In the genomic region with DNA sequence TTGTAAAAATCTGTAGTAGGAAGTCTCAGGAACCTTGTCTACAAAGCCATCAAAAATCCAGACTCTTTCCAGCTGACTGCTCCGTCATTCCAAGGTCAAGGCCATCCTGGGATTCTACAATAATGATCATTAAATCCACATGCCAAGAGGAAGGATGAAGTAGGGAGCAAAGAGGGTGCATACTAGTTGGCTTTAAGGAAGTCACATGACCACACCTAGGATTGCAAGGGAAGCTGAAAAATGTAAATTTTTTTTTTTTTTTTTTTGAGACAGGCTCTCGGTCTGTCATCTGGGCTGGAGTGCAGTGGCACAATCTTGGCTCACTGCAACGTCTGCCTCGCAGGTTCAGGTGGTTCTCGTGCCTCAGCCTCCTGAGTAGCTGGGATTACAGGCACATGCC, we compare ENCODE assay signal across 3 cellular contexts.
TF ChIP-seq lines count a peak whose summit lies in the region.

No MANE protein-coding gene starts in this region.

TF ChIP-seq in SK-N-SH, 30 proteins besides CTCF, POLR2A, EP300 and RAD21:
- TF ChIP-seq USF2 (IDR thresholded peaks at IDR 0.05; ENCODE audit: borderline replicate concordance, low read depth, low read length) = no peak
- TF ChIP-seq RXRA (IDR thresholded peaks at IDR 0.05; ENCODE audit: borderline replicate concordance, low read depth) = no peak
- no peak for TF ChIP-seq CHD2 (IDR thresholded peaks at IDR 0.05; ENCODE audit: low read length, partially characterized antibody)
- TF ChIP-seq USF1 (IDR thresholded peaks at IDR 0.05; ENCODE audit: borderline replicate concordance, low read depth) = 0 out of 2 replicates have a peak, but pooled peaks have one; percentile 8

TF ChIP-seq in SK-N-SH treated with all-trans-retinoic acid at 6 μM for 48 hours, 23 proteins besides CTCF, POLR2A, EP300 and RAD21:
- TF ChIP-seq PPARA (CRISPR knock-in tag; IDR thresholded peaks at IDR 0.05; ENCODE audit: borderline replicate concordance) (no peak), CSRNP3 (CRISPR knock-in tag; IDR thresholded peaks at IDR 0.05) (no peak), TOX (CRISPR knock-in tag; IDR thresholded peaks at IDR 0.05; ENCODE audit: borderline replicate concordance) (no peak), ZFP3 (CRISPR knock-in tag; IDR thresholded peaks at IDR 0.05) (no peak), CSDC2 (CRISPR knock-in tag; IDR thresholded peaks at IDR 0.05) (no peak), BACH2 (CRISPR knock-in tag; IDR thresholded peaks at IDR 0.05; ENCODE audit: borderline replicate concordance) (no peak), RARB (CRISPR knock-in tag; IDR thresholded peaks at IDR 0.05) (no peak), ZC3H10 (CRISPR knock-in tag; IDR thresholded peaks at IDR 0.05) (no peak), OSR1 (CRISPR knock-in tag; IDR thresholded peaks at IDR 0.05) (no peak)
- TF ChIP-seq, protein P1, sequence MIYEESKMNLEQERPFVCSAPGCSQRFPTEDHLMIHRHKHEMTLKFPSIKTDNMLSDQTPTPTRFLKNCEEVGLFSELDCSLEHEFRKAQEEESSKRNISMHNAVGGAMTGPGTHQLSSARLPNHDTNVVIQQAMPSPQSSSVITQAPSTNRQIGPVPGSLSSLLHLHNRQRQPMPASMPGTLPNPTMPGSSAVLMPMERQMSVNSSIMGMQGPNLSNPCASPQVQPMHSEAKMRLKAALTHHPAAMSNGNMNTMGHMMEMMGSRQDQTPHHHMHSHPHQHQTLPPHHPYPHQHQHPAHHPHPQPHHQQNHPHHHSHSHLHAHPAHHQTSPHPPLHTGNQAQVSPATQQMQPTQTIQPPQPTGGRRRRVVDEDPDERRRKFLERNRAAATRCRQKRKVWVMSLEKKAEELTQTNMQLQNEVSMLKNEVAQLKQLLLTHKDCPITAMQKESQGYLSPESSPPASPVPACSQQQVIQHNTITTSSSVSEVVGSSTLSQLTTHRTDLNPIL (CRISPR knock-in tag; IDR thresholded peaks at IDR 0.05; ENCODE audit: low read depth) = no peak

TF ChIP-seq in K562, 482 proteins besides CTCF, POLR2A, EP300 and RAD21:
- no peak for TF ChIP-seq PPARD (CRISPR knock-in tag; IDR thresholded peaks at IDR 0.05)
- peak; percentile 58; the same call in 1 of the 2 replicates for TF ChIP-seq RAD51 (IDR thresholded peaks at IDR 0.05; ENCODE audit: borderline replicate concordance, low read depth)
- TF ChIP-seq USF2 (CRISPR knock-in tag; IDR thresholded peaks at IDR 0.05) = peak; percentile 49
- no peak for TF ChIP-seq RBM14 (IDR thresholded peaks at IDR 0.05; ENCODE audit: borderline replicate concordance, insufficient read depth, low read depth, low read length)
- no peak for TF ChIP-seq CSDE1 (IDR thresholded peaks at IDR 0.05)
- no peak for TF ChIP-seq TAF9B (IDR thresholded peaks at IDR 0.05; ENCODE audit: partially characterized antibody)
- no peak for TF ChIP-seq CBX5 (IDR thresholded peaks at IDR 0.05; ENCODE audit: borderline replicate concordance, low read depth)
- no peak for TF ChIP-seq SMARCA4 (IDR thresholded peaks at IDR 0.05)
- peak; percentile 53 for TF ChIP-seq USF1 (CRISPR knock-in tag; IDR thresholded peaks at IDR 0.05)
- no peak for TF ChIP-seq GTF3C2 (IDR thresholded peaks at IDR 0.05; ENCODE audit: borderline replicate concordance, extremely low read depth, insufficient read length)
- TF ChIP-seq ELK1 (CRISPR knock-in tag; IDR thresholded peaks at IDR 0.05) = no peak
- no peak for TF ChIP-seq ZNF431 (CRISPR knock-in tag; IDR thresholded peaks at IDR 0.05)
- no peak for TF ChIP-seq ZNF12 (CRISPR knock-in tag; IDR thresholded peaks at IDR 0.05)
- TF ChIP-seq, protein P2, sequence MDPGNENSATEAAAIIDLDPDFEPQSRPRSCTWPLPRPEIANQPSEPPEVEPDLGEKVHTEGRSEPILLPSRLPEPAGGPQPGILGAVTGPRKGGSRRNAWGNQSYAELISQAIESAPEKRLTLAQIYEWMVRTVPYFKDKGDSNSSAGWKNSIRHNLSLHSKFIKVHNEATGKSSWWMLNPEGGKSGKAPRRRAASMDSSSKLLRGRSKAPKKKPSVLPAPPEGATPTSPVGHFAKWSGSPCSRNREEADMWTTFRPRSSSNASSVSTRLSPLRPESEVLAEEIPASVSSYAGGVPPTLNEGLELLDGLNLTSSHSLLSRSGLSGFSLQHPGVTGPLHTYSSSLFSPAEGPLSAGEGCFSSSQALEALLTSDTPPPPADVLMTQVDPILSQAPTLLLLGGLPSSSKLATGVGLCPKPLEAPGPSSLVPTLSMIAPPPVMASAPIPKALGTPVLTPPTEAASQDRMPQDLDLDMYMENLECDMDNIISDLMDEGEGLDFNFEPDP (CRISPR knock-in tag; IDR thresholded peaks at IDR 0.05) = no peak
- no peak for TF ChIP-seq COPS2 (conservative IDR thresholded peaks at IDR 0.05)
- TF ChIP-seq YY1 (IDR thresholded peaks at IDR 0.05; ENCODE audit: borderline replicate concordance in 1 of 3, control insufficient read depth in 1 of 3, extremely low read depth in 1 of 3, insufficient read depth in 3 of 3, insufficient read length in 1 of 3, insufficient replicate concordance in 2 of 3, low read depth in 1 of 3, low read length in 2 of 3) = no peak
- no peak for TF ChIP-seq DEAF1 (CRISPR knock-in tag; IDR thresholded peaks at IDR 0.05)
- TF ChIP-seq TOE1 (IDR thresholded peaks at IDR 0.05; ENCODE audit: borderline replicate concordance) = peak; percentile 78
- TF ChIP-seq TOE1 (CRISPR knock-in tag; IDR thresholded peaks at IDR 0.05; ENCODE audit: borderline replicate concordance, low read depth) = no peak
- TF ChIP-seq, protein P3, sequence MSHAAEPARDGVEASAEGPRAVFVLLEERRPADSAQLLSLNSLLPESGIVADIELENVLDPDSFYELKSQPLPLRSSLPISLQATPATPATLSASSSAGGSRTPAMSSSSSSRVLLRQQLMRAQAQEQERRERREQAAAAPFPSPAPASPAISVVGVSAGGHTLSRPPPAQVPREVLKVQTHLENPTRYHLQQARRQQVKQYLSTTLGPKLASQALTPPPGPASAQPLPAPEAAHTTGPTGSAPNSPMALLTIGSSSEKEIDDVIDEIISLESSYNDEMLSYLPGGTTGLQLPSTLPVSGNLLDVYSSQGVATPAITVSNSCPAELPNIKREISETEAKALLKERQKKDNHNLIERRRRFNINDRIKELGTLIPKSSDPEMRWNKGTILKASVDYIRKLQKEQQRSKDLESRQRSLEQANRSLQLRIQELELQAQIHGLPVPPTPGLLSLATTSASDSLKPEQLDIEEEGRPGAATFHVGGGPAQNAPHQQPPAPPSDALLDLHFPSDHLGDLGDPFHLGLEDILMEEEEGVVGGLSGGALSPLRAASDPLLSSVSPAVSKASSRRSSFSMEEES (CRISPR knock-in tag; IDR thresholded peaks at IDR 0.05) = peak; percentile 85
- no peak for TF ChIP-seq XRCC5 (IDR thresholded peaks at IDR 0.05; ENCODE audit: low read depth, low read length)
- TF ChIP-seq LEF1 (IDR thresholded peaks at IDR 0.05) = no peak
- no peak for TF ChIP-seq HINFP (tag; conservative IDR thresholded peaks at IDR 0.05; ENCODE audit: low read depth)
- no peak for TF ChIP-seq NELFE (IDR thresholded peaks at IDR 0.05; ENCODE audit: insufficient read depth, insufficient read length)
- TF ChIP-seq L3MBTL2 (IDR thresholded peaks at IDR 0.05) = no peak
- TF ChIP-seq ZBTB7A (IDR thresholded peaks at IDR 0.05; ENCODE audit: borderline replicate concordance, control insufficient read depth, low read depth, low read length) = no peak
- 0 out of 2 replicates have a peak, but pooled peaks have one; percentile 9 for TF ChIP-seq CBFA2T2 (conservative IDR thresholded peaks at IDR 0.05)
